Comparison of ENCODE assay signal across 13 cellular contexts in genomic region chr10:98361636-98362035, GRCh38. TPM values are rescaled to one million over a fixed set of nuclear protein-coding genes. Genes with fewer than 3 reads are reported as not detected.
DNase-seq lines count a peak whose midpoint lies in the region; ATAC-seq and TF ChIP-seq lines count a peak whose summit lies in the region.
"Had no signal": no experiment of that assay in that cellular context is flagged by ENCODE, and none has a peak within 500 bp of the region (broad histone marks: within the 10 kb centered on the region; RNA-seq: fewer than 3 reads in every experiment).

No MANE protein-coding gene starts in this region.

- no peak overlapping the region for H3K4me3 Mint-ChIP-seq in osteocyte (ENCODE audit: unreplicated experiment)
- H3K4me3 Mint-ChIP-seq in activated T-helper 17 cell treated with anti-CD3 and anti-CD28 coated beads, Interleukin-2, amount 50 U/mL, for 72 hours = no peak overlapping the region
- H3K4me3 Mint-ChIP-seq: effector memory CD8-positive, alpha-beta T cell had no signal

- DNase-seq in Right ventricle myocardium inferior (ENCODE audit: missing footprints) (no peak), cardiac septum (ENCODE audit: low spot score) (no peak), fibroblast of villous mesenchyme (ENCODE audit: low read depth) (no peak), osteocyte (ENCODE audit: extremely low spot score, unreplicated experiment) (no peak), HK-2 (ENCODE audit: unreplicated experiment) (no peak), GM10266 (ENCODE audit: extremely low spot score) (no peak), NCI-H1105 treated with DMSO at 0.1 percent for 48 hours (lab: John Stamatoyannopoulos, UW) (no peak)
- DNase-seq: activated T-cell treated with anti-CD3 and anti-CD28 coated beads for 4 hours; effector memory CD8-positive, alpha-beta T cell; NCI-H1092 had no signal

- intact Hi-C loops in Right ventricle myocardium inferior (cut with DNase I) (no loop called here), cardiac septum (cut with DNase I) (no loop called here)

- H3K4me3 ChIP-seq in fibroblast of villous mesenchyme (ENCODE audit: low read depth, low read length) = peak overlapping the region; percentile 41
- H3K4me3 ChIP-seq: GM12878, mucosa of descending colon had no signal

- TF ChIP-seq CTCF in fibroblast of villous mesenchyme (IDR thresholded peaks at IDR 0.05; ENCODE audit: insufficient read depth, low read depth, low read length) (no peak), osteocyte (IDR thresholded peaks at IDR 0.05) (no peak), GM10266 (IDR thresholded peaks at IDR 0.05; ENCODE audit: control insufficient read depth, insufficient read depth, low read depth, missing control alignments) (no peak)

- peak overlapping the region; percentile 17 for H3K27ac Mint-ChIP-seq in osteocyte (ENCODE audit: unreplicated experiment)
- no peak overlapping the region for H3K27ac Mint-ChIP-seq in activated T-helper 17 cell treated with anti-CD3 and anti-CD28 coated beads, Interleukin-2, amount 50 U/mL, for 72 hours

- H3K9me3 Mint-ChIP-seq in osteocyte (ENCODE audit: unreplicated experiment) = no peaks in the 10 kb centered on the region
- no peaks in the 10 kb centered on the region for H3K9me3 Mint-ChIP-seq in activated T-helper 17 cell treated with anti-CD3 and anti-CD28 coated beads, Interleukin-2, amount 50 U/mL, for 72 hours
- H3K9me3 Mint-ChIP-seq: effector memory CD8-positive, alpha-beta T cell had no signal

- peaks cover 9% of the 10 kb centered on the region for H3K27me3 Mint-ChIP-seq in osteocyte (ENCODE audit: unreplicated experiment)
- H3K27me3 Mint-ChIP-seq in activated T-helper 17 cell treated with anti-CD3 and anti-CD28 coated beads, Interleukin-2, amount 50 U/mL, for 72 hours = peaks cover 9% of the 10 kb centered on the region

- H3K36me3 Mint-ChIP-seq in osteocyte (ENCODE audit: unreplicated experiment) = no peaks in the 10 kb centered on the region
- H3K36me3 Mint-ChIP-seq in activated T-helper 17 cell treated with anti-CD3 and anti-CD28 coated beads, Interleukin-2, amount 50 U/mL, for 72 hours (ENCODE audit: low read depth) = no peaks in the 10 kb centered on the region

- H3K4me1 Mint-ChIP-seq in osteocyte (ENCODE audit: unreplicated experiment) = peaks cover 21% of the 10 kb centered on the region
- H3K4me1 Mint-ChIP-seq in activated T-helper 17 cell treated with anti-CD3 and anti-CD28 coated beads, Interleukin-2, amount 50 U/mL, for 72 hours = peaks cover 5% of the 10 kb centered on the region

- peak; percentile 11 for ATAC-seq in Right ventricle myocardium inferior
- no peak for ATAC-seq in activated T-helper 17 cell treated with anti-CD3 and anti-CD28 coated beads, Interleukin-2, amount 50 U/mL, for 72 hours (replicated peaks)

RNA-seq across cellular contexts. Expression of gene PYROXD2, which starts 53.3 kb away (rescaled TPM):
- 10.7 TPM for total RNA-seq in Right ventricle myocardium inferior
- 11.7 TPM for total RNA-seq in cardiac septum
- 9.0 and 10.8 TPM in 2 replicates for total RNA-seq in fibroblast of villous mesenchyme
- 4.6 and 4.8 TPM in 2 replicates for total RNA-seq in osteocyte
- total RNA-seq in activated T-helper 17 cell treated with anti-CD3 and anti-CD28 coated beads, Interleukin-2, amount 50 U/mL, for 72 hours = 1 to 10 TPM; 5.1 to 7.0 TPM
